In genomic region chr10:104323721-104324686, GRCh38 we compare ENCODE assay signal across 9 cellular contexts. TPM values are rescaled to one million over a fixed set of nuclear protein-coding genes. Genes with fewer than 3 reads are reported as not detected.
DNase-seq lines count a peak whose midpoint lies in the region; ATAC-seq and TF ChIP-seq lines count a peak whose summit lies in the region.
"Had no signal": no experiment of that assay in that cellular context is flagged by ENCODE, and none has a peak within 500 bp of the region (broad histone marks: within the 10 kb centered on the region; RNA-seq: fewer than 3 reads in every experiment).

No MANE protein-coding gene starts in this region.

- peaks cover 20% of the 10 kb centered on the region for H3K36me3 Mint-ChIP-seq in stimulated activated naive CD8-positive, alpha-beta T cell treated with anti-CD3 and anti-CD28 coated beads, Interleukin-15, Interleukin-2, amounts not matched to agents 100 ng/mL and 50 ng/mL, for 24 hours (ENCODE audit: low read depth)
- H3K36me3 Mint-ChIP-seq in activated T-helper 17 cell treated with anti-CD3 and anti-CD28 coated beads, Interleukin-2, amount 50 U/mL, for 72 hours (ENCODE audit: low read depth), result peaks cover 29% of the 10 kb centered on the region
- H3K36me3 Mint-ChIP-seq in mesothelial cell of epicardium, result peaks cover 3% of the 10 kb centered on the region

- peak overlapping the region; percentile 43 for H3K4me3 Mint-ChIP-seq in stimulated activated naive CD8-positive, alpha-beta T cell treated with anti-CD3 and anti-CD28 coated beads, Interleukin-15, Interleukin-2, amounts not matched to agents 100 ng/mL and 50 ng/mL, for 24 hours
- peak overlapping the region; percentile 88 for H3K4me3 Mint-ChIP-seq in activated T-helper 17 cell treated with anti-CD3 and anti-CD28 coated beads, Interleukin-2, amount 50 U/mL, for 72 hours
- H3K4me3 Mint-ChIP-seq in mesothelial cell of epicardium, result no peak overlapping the region

- CTCF ChIA-PET in GM10248 (lab: Yijun Ruan, JAX), result interaction anchor here (1.0 to 7.0 kb wide), 5 partner anchors 12 to 32 kb away, joined by 3 to 38 read pairs (median 4); partner anchors contain the start of genes CFAP58 and ITPRIP

- H3K27me3 ChIP-seq in layer of hippocampus (ENCODE audit: control insufficient read depth, insufficient read depth, low read length), result no peaks in the 10 kb centered on the region

- H3K9me3 Mint-ChIP-seq in stimulated activated naive CD8-positive, alpha-beta T cell treated with anti-CD3 and anti-CD28 coated beads, Interleukin-15, Interleukin-2, amounts not matched to agents 100 ng/mL and 50 ng/mL, for 24 hours, result no peaks in the 10 kb centered on the region
- H3K9me3 Mint-ChIP-seq in activated T-helper 17 cell treated with anti-CD3 and anti-CD28 coated beads, Interleukin-2, amount 50 U/mL, for 72 hours, result no peaks in the 10 kb centered on the region
- H3K9me3 Mint-ChIP-seq in mesothelial cell of epicardium, result no peaks in the 10 kb centered on the region

- ATAC-seq in stimulated activated naive CD8-positive, alpha-beta T cell treated with anti-CD3 and anti-CD28 coated beads, Interleukin-15, Interleukin-2, amounts not matched to agents 100 U/mL and 50 U/mL, for 24 hours, result no peak
- ATAC-seq in activated T-helper 17 cell treated with anti-CD3 and anti-CD28 coated beads, Interleukin-2, amount 50 U/mL, for 72 hours (replicated peaks), result no peak
- ATAC-seq in HG02763 (IDR thresholded peaks at IDR 0.05; ENCODE audit: unreplicated experiment), result no peak

- POLR2A ChIA-PET in GM10248 (lab: Yijun Ruan, JAX), result no interaction called here

- no peak for DNase-seq in stimulated activated naive CD8-positive, alpha-beta T cell treated with anti-CD3 and anti-CD28 coated beads, Interleukin-15, Interleukin-2, amounts not matched to agents 100 U/mL and 50 U/mL, for 24 hours
- DNase-seq in GM10248 (ENCODE audit: extremely low spot score), result no peak
- DNase-seq in mesothelial cell of epicardium (ENCODE audit: low spot score in 2 of 2, unreplicated experiment in 2 of 2), result no peak
- DNase-seq in NCI-H748 treated with DMSO at 0.1 percent for 48 hours (lab: John Stamatoyannopoulos, UW), result no peak
- DNase-seq: NCI-H1694 treated with DMSO at 0.1 percent for 48 hours had no signal

- TF ChIP-seq CTCF in GM10248 (IDR thresholded peaks at IDR 0.05; ENCODE audit: control extremely low read depth, extremely low read depth, low read depth, missing control alignments) (no peak), mesothelial cell of epicardium (IDR thresholded peaks at IDR 0.05; ENCODE audit: unreplicated experiment) (no peak)

- H3K27ac ChIP-seq in layer of hippocampus (ENCODE audit: low read depth, low read length), result peak overlapping the region; percentile 32

- H3K27me3 Mint-ChIP-seq in stimulated activated naive CD8-positive, alpha-beta T cell treated with anti-CD3 and anti-CD28 coated beads, Interleukin-15, Interleukin-2, amounts not matched to agents 100 ng/mL and 50 ng/mL, for 24 hours, result no peaks in the 10 kb centered on the region
- H3K27me3 Mint-ChIP-seq in activated T-helper 17 cell treated with anti-CD3 and anti-CD28 coated beads, Interleukin-2, amount 50 U/mL, for 72 hours, result no peaks in the 10 kb centered on the region
- no peaks in the 10 kb centered on the region for H3K27me3 Mint-ChIP-seq in mesothelial cell of epicardium (ENCODE audit: low read depth)

- peak overlapping the region; percentile 86 for H3K27ac Mint-ChIP-seq in stimulated activated naive CD8-positive, alpha-beta T cell treated with anti-CD3 and anti-CD28 coated beads, Interleukin-15, Interleukin-2, amounts not matched to agents 100 ng/mL and 50 ng/mL, for 24 hours
- peak overlapping the region; percentile 97 for H3K27ac Mint-ChIP-seq in activated T-helper 17 cell treated with anti-CD3 and anti-CD28 coated beads, Interleukin-2, amount 50 U/mL, for 72 hours
- no peak overlapping the region for H3K27ac Mint-ChIP-seq in mesothelial cell of epicardium

- H3K4me1 Mint-ChIP-seq in stimulated activated naive CD8-positive, alpha-beta T cell treated with anti-CD3 and anti-CD28 coated beads, Interleukin-15, Interleukin-2, amounts not matched to agents 100 ng/mL and 50 ng/mL, for 24 hours (ENCODE audit: low read depth), result peaks cover 99% of the 10 kb centered on the region
- peaks cover 65% of the 10 kb centered on the region for H3K4me1 Mint-ChIP-seq in activated T-helper 17 cell treated with anti-CD3 and anti-CD28 coated beads, Interleukin-2, amount 50 U/mL, for 72 hours
- peaks cover 47% of the 10 kb centered on the region for H3K4me1 Mint-ChIP-seq in mesothelial cell of epicardium

RNA-seq across cellular contexts. Expression of gene ITPRIP, which starts 14.3 kb away (rescaled TPM):
- total RNA-seq in activated T-helper 17 cell treated with anti-CD3 and anti-CD28 coated beads, Interleukin-2, amount 50 U/mL, for 72 hours, result 10 to 100 TPM; 10.1 to 19.1 TPM
- total RNA-seq in mesothelial cell of epicardium, result 23.3 to 24.5 TPM (median 23.6 TPM) in 3 replicates

RNA-seq across cellular contexts. Expression of gene CFAP58, which starts 29.6 kb away (rescaled TPM):
- 1 to 10 TPM; 1.3 to 2.2 TPM for total RNA-seq in activated T-helper 17 cell treated with anti-CD3 and anti-CD28 coated beads, Interleukin-2, amount 50 U/mL, for 72 hours
- total RNA-seq in mesothelial cell of epicardium, result 0.58 to 1.4 TPM (median 1.1 TPM) in 3 replicates

RNA-seq across cellular contexts. Expression of gene GSTO2, which starts 55.0 kb away (rescaled TPM):
- 1 to 10 TPM in 1 of 2 donors, under 1 TPM in 1; 0.28 to 1.4 TPM for total RNA-seq in activated T-helper 17 cell treated with anti-CD3 and anti-CD28 coated beads, Interleukin-2, amount 50 U/mL, for 72 hours
- 11.7 to 13.5 TPM (median 12.7 TPM) in 3 replicates for total RNA-seq in mesothelial cell of epicardium
